9 cellular contexts compared by ENCODE assay signal in the genomic region with DNA sequence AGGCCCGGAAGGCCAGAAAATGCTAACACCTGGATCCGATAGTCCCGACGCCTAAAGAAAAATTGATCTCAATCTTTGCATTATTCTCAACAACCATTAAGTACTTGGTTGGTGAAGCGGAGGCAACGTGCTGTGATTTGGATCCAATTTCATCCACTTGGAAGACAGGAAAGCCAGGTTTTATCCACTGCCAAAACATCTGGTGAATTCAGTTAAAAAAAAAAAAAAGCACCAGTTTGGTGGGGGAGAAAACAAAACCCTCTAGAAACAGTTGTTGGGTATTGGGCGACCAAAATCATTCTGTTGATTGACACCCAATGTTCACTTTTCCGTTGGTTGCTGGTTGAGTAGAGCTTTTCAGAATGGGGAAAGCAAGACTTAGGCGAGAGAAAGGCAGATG. TPM values are rescaled to one million over a fixed set of nuclear protein-coding genes. Genes with fewer than 3 reads are reported as not detected.
A peak's percentile ranks its signal among the peaks of the same experiment; 100 is the strongest.
DNase-seq lines count a peak whose midpoint lies in the region; ATAC-seq and TF ChIP-seq lines count a peak whose summit lies in the region.
"Had no signal": no experiment of that assay in that cellular context is flagged by ENCODE, and none has a peak within 500 bp of the region (broad histone marks: within the 10 kb centered on the region; RNA-seq: fewer than 3 reads in every experiment).

No MANE protein-coding gene starts in this region.

- H3K4me3 Mint-ChIP-seq in CD4-positive, alpha-beta T cell: no peak overlapping the region

- H3K27me3 ChIP-seq in PC-3 (ENCODE audit: low read length) (no peaks in the 10 kb centered on the region), smooth muscle cell (ENCODE audit: low read depth) (no peaks in the 10 kb centered on the region)
- no peaks in the 10 kb centered on the region for H3K27me3 ChIP-seq in CD4-positive, alpha-beta T cell (ENCODE audit: control insufficient read depth, insufficient read depth, low read length)

- no peaks in the 10 kb centered on the region for H3K27me3 Mint-ChIP-seq in CD4-positive, alpha-beta T cell

- CTCF ChIA-PET in PC-3 (lab: Charles Lee): no interaction called here
- CTCF ChIA-PET in CD4-positive, alpha-beta T cell (lab: Charles Lee): no interaction called here

- H3K9me2 ChIP-seq in PC-3 (replicated peaks; ENCODE audit: low read length): no peaks in the 10 kb centered on the region

- H3K9ac ChIP-seq in PC-3 (ENCODE audit: low read length) (peak overlapping the region; percentile 81), smooth muscle cell (ENCODE audit: low read depth) (no peak overlapping the region)

- 92% methylated on average over 9 of the region's 9 CpGs for WGBS in smooth muscle cell (ENCODE audit: low lambda C conversion rate)

- H3K36me3 ChIP-seq in PC-3 (ENCODE audit: low read depth, low read length) (no peaks in the 10 kb centered on the region), smooth muscle cell (ENCODE audit: low read depth) (no peaks in the 10 kb centered on the region)

- H4K20me1 ChIP-seq in PC-3 (ENCODE audit: low read length) (no peaks in the 10 kb centered on the region), smooth muscle cell (ENCODE audit: low read depth) (no peaks in the 10 kb centered on the region)

- H3K27ac ChIP-seq in PC-3 (ENCODE audit: low read length) (peak overlapping the region; percentile 96), smooth muscle cell (ENCODE audit: low read depth) (peak overlapping the region; percentile 61), substantia nigra (ENCODE audit: low read depth, low read length, poor library complexity, severe bottlenecking) (no peak overlapping the region)
- no peak overlapping the region for H3K27ac ChIP-seq in CD4-positive, alpha-beta T cell (ENCODE audit: low read depth, low read length)
- H3K27ac ChIP-seq: 22Rv1 had no signal

- no peaks in the 10 kb centered on the region for H3K79me2 ChIP-seq in PC-3 (ENCODE audit: low read length)
- H3K79me2 ChIP-seq in smooth muscle cell (ENCODE audit: low read depth): no peaks in the 10 kb centered on the region

- H2AFZ ChIP-seq in PC-3 (ENCODE audit: low read length) (peak overlapping the region; percentile 63), smooth muscle cell (ENCODE audit: low read depth) (no peak overlapping the region)

- intact Hi-C loops in PC-3 (cut with micrococcal nuclease): no loop called here
- intact Hi-C loops in CD4-positive, alpha-beta T cell (cut with DNase I, micrococcal nuclease): no loop called here

- POLR2A ChIA-PET in PC-3 (lab: Charles Lee; ENCODE audit: unreplicated experiment): no interaction called here
- POLR2A ChIA-PET in CD4-positive, alpha-beta T cell (lab: Charles Lee): no interaction called here

- BruUV-seq in PC-3 (replicated peaks; lab: Mats Ljungman, UMichigan): no TSS peak

- TF ChIP-seq CTCF in PC-3 (conservative IDR thresholded peaks at IDR 0.05; ENCODE audit: low read depth, low read length) (no peak), fibroblast of mammary gland (conservative IDR thresholded peaks at IDR 0.05; ENCODE audit: control insufficient read depth, insufficient read depth, low read depth, low read length) (no peak), smooth muscle cell (IDR thresholded peaks at IDR 0.05; ENCODE audit: borderline replicate concordance, insufficient read depth, poor library complexity, severe bottlenecking) (no peak)
- no peak for TF ChIP-seq CTCF in CD4-positive, alpha-beta T cell (IDR thresholded peaks at IDR 0.05)

- H3F3A ChIP-seq in PC-3 (ENCODE audit: low read length, unreplicated experiment): peaks cover 6% of the 10 kb centered on the region
- H3F3A ChIP-seq in smooth muscle cell (ENCODE audit: low read depth): no peaks in the 10 kb centered on the region

- H3K9me3 ChIP-seq in PC-3 (ENCODE audit: low read length) (no peaks in the 10 kb centered on the region), smooth muscle cell (replicated peaks; ENCODE audit: low read depth) (no peaks in the 10 kb centered on the region)
- no peaks in the 10 kb centered on the region for H3K9me3 ChIP-seq in CD4-positive, alpha-beta T cell (ENCODE audit: control insufficient read depth, low read length)

- no peak overlapping the region for H3K27ac Mint-ChIP-seq in CD4-positive, alpha-beta T cell

- H3K9me3 Mint-ChIP-seq in CD4-positive, alpha-beta T cell: no peaks in the 10 kb centered on the region

- no peak for ATAC-seq in PC-3
- no peak for ATAC-seq in CD4-positive, alpha-beta T cell (ENCODE audit: poor library complexity)

- DNase-seq in DMS 273 (lab: John Stamatoyannopoulos, UW; ENCODE audit: unreplicated experiment) (peak; percentile 50), DMS 273 treated with DMSO at 0.1 percent for 48 hours (lab: John Stamatoyannopoulos, UW) (no peak), PC-3 (peak; percentile 20), fibroblast of mammary gland (ENCODE audit: low read depth) (peak; percentile 78), smooth muscle cell (lab: John Stamatoyannopoulos, UW; ENCODE audit: unreplicated experiment) (no peak), substantia nigra (lab: John Stamatoyannopoulos, UW) (no peak), SKM-1 (lab: John Stamatoyannopoulos, UW; ENCODE audit: unreplicated experiment) (no peak)
- DNase-seq in CD4-positive, alpha-beta T cell: no peak

- H3K4me2 ChIP-seq in PC-3 (ENCODE audit: low read length): peak overlapping the region; percentile 91
- peak overlapping the region; percentile 62 for H3K4me2 ChIP-seq in smooth muscle cell

- no peaks in the 10 kb centered on the region for H3K36me3 Mint-ChIP-seq in CD4-positive, alpha-beta T cell (ENCODE audit: low read depth)

- H3K4me3 ChIP-seq in PC-3 (ENCODE audit: low read length) (peak overlapping the region; percentile 47), fibroblast of mammary gland (ENCODE audit: control insufficient read depth, low read depth, low read length) (peak overlapping the region; percentile 33), smooth muscle cell (no peak overlapping the region)

- H3K4me1 Mint-ChIP-seq in CD4-positive, alpha-beta T cell (ENCODE audit: low read depth): peaks cover 25% of the 10 kb centered on the region

- H3K4me1 ChIP-seq in PC-3 (ENCODE audit: insufficient read depth, low read length): peaks cover 40% of the 10 kb centered on the region
- no peaks in the 10 kb centered on the region for H3K4me1 ChIP-seq in smooth muscle cell (ENCODE audit: low read depth)

RNA-seq across cellular contexts. Expression of gene MED13L, which starts 41.8 kb away (rescaled TPM):
- total RNA-seq in PC-3 (2014; rRNA removed): 61.2 and 71.6 TPM in 2 replicates
- total RNA-seq in smooth muscle cell: 65.9 and 74.3 TPM in 2 replicates
- 13.2 and 20.3 TPM in 2 replicates for polyA plus RNA-seq in smooth muscle cell
- total RNA-seq in CD4-positive, alpha-beta T cell: 100 to 1,000 TPM; 203 to 208 TPM

Comparison
In these comparisons a context has a peak if more than half of its experiments do, and no peak if none do; other contexts are left out.
1. DNase-seq: peak in DMS 273 (single experiment), PC-3 (single experiment) and fibroblast of mammary gland (single experiment); none in DMS 273 treated with DMSO at 0.1 percent for 48 hours (single experiment), smooth muscle cell (single experiment), substantia nigra (0 of 49), SKM-1 (single experiment) and CD4-positive, alpha-beta T cell (0 of 10).
2. H3K27ac ChIP-seq: peak in PC-3 (single experiment) and smooth muscle cell (single experiment); none in substantia nigra (single experiment) and CD4-positive, alpha-beta T cell (single experiment).